ENCODE assay signal across 1 cellular context in the genomic region with DNA sequence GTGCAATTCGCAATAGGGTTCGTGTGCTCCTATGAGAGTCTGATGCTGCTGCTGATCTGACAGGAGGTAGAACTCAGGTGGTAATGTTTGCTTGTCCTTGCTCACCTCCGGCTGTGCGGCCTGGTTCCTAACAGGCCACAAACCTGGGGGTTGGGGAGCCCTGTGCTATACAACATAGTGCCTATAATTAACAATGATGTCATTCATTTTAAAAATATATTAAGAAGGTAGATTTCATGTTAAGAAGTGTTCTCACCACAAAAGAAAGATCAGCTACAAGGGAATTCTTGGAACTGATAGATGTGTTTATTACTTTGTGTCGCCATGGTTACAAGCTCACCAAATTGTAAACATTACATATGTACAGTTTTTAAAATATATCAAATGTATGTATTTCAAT.
TF ChIP-seq lines count a peak whose summit lies in the region.

No MANE protein-coding gene starts in this region.

TF ChIP-seq in HepG2, 621 proteins besides CTCF, POLR2A, EP300 and RAD21 (continued from another document):
- TF ChIP-seq, protein P1, sequence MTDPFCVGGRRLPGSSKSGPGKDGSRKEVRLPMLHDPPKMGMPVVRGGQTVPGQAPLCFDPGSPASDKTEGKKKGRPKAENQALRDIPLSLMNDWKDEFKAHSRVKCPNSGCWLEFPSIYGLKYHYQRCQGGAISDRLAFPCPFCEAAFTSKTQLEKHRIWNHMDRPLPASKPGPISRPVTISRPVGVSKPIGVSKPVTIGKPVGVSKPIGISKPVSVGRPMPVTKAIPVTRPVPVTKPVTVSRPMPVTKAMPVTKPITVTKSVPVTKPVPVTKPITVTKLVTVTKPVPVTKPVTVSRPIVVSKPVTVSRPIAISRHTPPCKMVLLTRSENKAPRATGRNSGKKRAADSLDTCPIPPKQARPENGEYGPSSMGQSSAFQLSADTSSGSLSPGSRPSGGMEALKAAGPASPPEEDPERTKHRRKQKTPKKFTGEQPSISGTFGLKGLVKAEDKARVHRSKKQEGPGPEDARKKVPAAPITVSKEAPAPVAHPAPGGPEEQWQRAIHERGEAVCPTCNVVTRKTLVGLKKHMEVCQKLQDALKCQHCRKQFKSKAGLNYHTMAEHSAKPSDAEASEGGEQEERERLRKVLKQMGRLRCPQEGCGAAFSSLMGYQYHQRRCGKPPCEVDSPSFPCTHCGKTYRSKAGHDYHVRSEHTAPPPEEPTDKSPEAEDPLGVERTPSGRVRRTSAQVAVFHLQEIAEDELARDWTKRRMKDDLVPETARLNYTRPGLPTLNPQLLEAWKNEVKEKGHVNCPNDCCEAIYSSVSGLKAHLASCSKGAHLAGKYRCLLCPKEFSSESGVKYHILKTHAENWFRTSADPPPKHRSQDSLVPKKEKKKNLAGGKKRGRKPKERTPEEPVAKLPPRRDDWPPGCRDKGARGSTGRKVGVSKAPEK (CRISPR knock-in tag; IDR thresholded peaks at IDR 0.05; ENCODE audit: borderline replicate concordance), result no peak
- no peak for TF ChIP-seq ZNF556 (CRISPR knock-in tag; IDR thresholded peaks at IDR 0.05; ENCODE audit: borderline replicate concordance)
